15 cellular contexts compared by ENCODE assay signal in the genomic region with DNA sequence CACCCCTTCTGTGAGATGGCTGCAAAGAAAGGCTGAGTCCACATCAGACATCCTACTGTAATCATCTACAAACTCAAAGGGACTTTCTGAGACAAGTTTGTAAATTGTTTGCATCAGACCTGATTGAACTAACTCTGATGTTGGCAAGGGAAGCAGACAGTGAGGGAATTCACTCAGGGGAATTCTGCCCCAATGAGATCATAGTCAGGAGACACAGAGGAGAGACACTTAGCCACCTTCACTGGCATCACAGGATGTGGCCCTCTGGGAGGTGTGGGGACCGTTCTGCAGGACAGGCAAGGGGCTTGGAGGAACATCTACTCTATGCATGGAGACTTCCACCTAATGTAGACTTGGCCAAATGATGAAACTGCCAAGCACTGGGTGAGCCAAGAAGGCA.
A peak's percentile ranks its signal among the peaks of the same experiment; 100 is the strongest.
DNase-seq lines count a peak whose midpoint lies in the region; ATAC-seq and TF ChIP-seq lines count a peak whose summit lies in the region.
"Had no signal": no experiment of that assay in that cellular context is flagged by ENCODE, and none has a peak within 500 bp of the region (broad histone marks: within the 10 kb centered on the region; RNA-seq: fewer than 3 reads in every experiment).

No MANE protein-coding gene starts in this region.

- no TSS peak for BruUV-seq in PC-9 (replicated peaks; lab: Mats Ljungman, UMichigan)

- H2BK15ac ChIP-seq in mesenchymal stem cell (ENCODE audit: low read depth, poor library complexity, severe bottlenecking) = no peak overlapping the region

- H2AK5ac ChIP-seq in mesenchymal stem cell (ENCODE audit: low read length, severe bottlenecking) = no peak overlapping the region

- H4K8ac ChIP-seq in mesenchymal stem cell (ENCODE audit: low read length) = no peak overlapping the region

- H3K4me1 ChIP-seq in PC-9 (replicated peaks; ENCODE audit: insufficient read depth) (peaks cover 71% of the 10 kb centered on the region), mesenchymal stem cell (ENCODE audit: control insufficient read depth, insufficient read depth, low read depth, low read length) (peaks cover 11% of the 10 kb centered on the region)
- H3K4me1 ChIP-seq: gastrocnemius medialis, right atrium auricular region had no signal

- H4K20me1 ChIP-seq in PC-9 (ENCODE audit: insufficient read depth) = no peaks in the 10 kb centered on the region

- H2AFZ ChIP-seq in PC-9 (no peak overlapping the region), mesenchymal stem cell (ENCODE audit: low read depth, low read length) (no peak overlapping the region)

- H3K27ac ChIP-seq in PC-9 = no peak overlapping the region
- no peak overlapping the region for H3K27ac ChIP-seq in mesenchymal stem cell (ENCODE audit: low read length, poor library complexity, severe bottlenecking)
- H3K27ac ChIP-seq in WERI-Rb-1 = no peak overlapping the region
- H3K27ac ChIP-seq: gastrocnemius medialis, right atrium auricular region had no signal

- H3K4me2 ChIP-seq in PC-9 (0 out of 2 replicates have a peak overlapping the region, but pooled peaks have one; percentile 61), mesenchymal stem cell (ENCODE audit: low read length, poor library complexity, severe bottlenecking) (no peak overlapping the region)

- no peaks in the 10 kb centered on the region for H3K79me1 ChIP-seq in mesenchymal stem cell (replicated peaks; ENCODE audit: low read length, poor library complexity, severe bottlenecking)

- H4K91ac ChIP-seq in mesenchymal stem cell (ENCODE audit: low read length) = peak overlapping the region; percentile 3

- TF ChIP-seq CTCF in PC-9 (conservative IDR thresholded peaks at IDR 0.05) = no peak
- no peak for TF ChIP-seq CTCF in WERI-Rb-1 (IDR thresholded peaks at IDR 0.05; ENCODE audit: low read depth, low read length)

- H3K4me3 ChIP-seq in PC-9 (no peak overlapping the region), mesenchymal stem cell (ENCODE audit: insufficient read depth in 1 of 2, low read depth in 1 of 2, low read length in 2 of 2) (no peak overlapping the region), WERI-Rb-1 (ENCODE audit: low read depth, low read length) (no peak overlapping the region)
- H3K4me3 ChIP-seq: gastrocnemius medialis, right atrium auricular region had no signal

- in situ Hi-C loops in G401 (cut with HindIII; ENCODE audit: low sequenced_read_pairs) = no loop called here

- H3F3A ChIP-seq in PC-9 (ENCODE audit: insufficient read depth, low read depth) = peaks cover 32% of the 10 kb centered on the region

- H2BK120ac ChIP-seq in mesenchymal stem cell (ENCODE audit: low read depth, low read length) = no peak overlapping the region

- ATAC-seq in GM18502 (IDR thresholded peaks at IDR 0.05; ENCODE audit: poor library complexity, unreplicated experiment) = peak; percentile 44
- ATAC-seq: gastrocnemius medialis; naive thymus-derived CD4-positive, alpha-beta T cell had no signal

- CTCF ChIA-PET in PC-9 (lab: Charles Lee) = no interaction called here

- H3K36me3 ChIP-seq in PC-9 (ENCODE audit: low read depth) = no peaks in the 10 kb centered on the region
- no peaks in the 10 kb centered on the region for H3K36me3 ChIP-seq in mesenchymal stem cell (ENCODE audit: control insufficient read depth in 1 of 2, insufficient read depth in 2 of 2, low read depth in 1 of 2, low read length in 2 of 2)
- H3K36me3 ChIP-seq in WERI-Rb-1 = no peaks in the 10 kb centered on the region
- H3K36me3 ChIP-seq: gastrocnemius medialis, right atrium auricular region had no signal

- DNase-seq in H4 (ENCODE audit: low spot score) (peak; percentile 45), PC-9 (no peak), mesenchymal stem cell (peak; percentile 80), NCI-H187 treated with DMSO at 0.1 percent for 48 hours (lab: John Stamatoyannopoulos, UW) (no peak), WERI-Rb-1 (no peak), GOT3 (lab: John Stamatoyannopoulos, UW) (no peak), G401 (ENCODE audit: low spot score) (no peak)
- DNase-seq: activated CD4-positive, alpha-beta T cell treated with anti-CD3 and anti-CD28 coated beads, Interleukin-2, amount 50 U/mL, for 4 hours; gastrocnemius medialis; GDM1; naive thymus-derived CD4-positive, alpha-beta T cell; NCI-H345; OCI-M1 had no signal

- no peaks in the 10 kb centered on the region for H3K9me2 ChIP-seq in PC-9 (ENCODE audit: insufficient read depth)

- H2BK5ac ChIP-seq in mesenchymal stem cell (ENCODE audit: low read depth, low read length, poor library complexity, severe bottlenecking) = no peak overlapping the region

- H3K9ac ChIP-seq in mesenchymal stem cell (ENCODE audit: low read length) = no peak overlapping the region

- H3K9me3 ChIP-seq in PC-9 (ENCODE audit: insufficient read depth, low read depth) (no peaks in the 10 kb centered on the region), mesenchymal stem cell (ENCODE audit: control insufficient read depth, low read length) (no peaks in the 10 kb centered on the region), WERI-Rb-1 (ENCODE audit: severe bottlenecking) (no peaks in the 10 kb centered on the region)
- H3K9me3 ChIP-seq: gastrocnemius medialis, right atrium auricular region had no signal

- POLR2A ChIA-PET in PC-9 (lab: Charles Lee; ENCODE audit: unreplicated experiment) = interaction anchor here (0.6 kb wide), 1 partner anchor 234 kb away, joined by 5 read pairs; no protein-coding TSS in a partner anchor

- WGBS in mesenchymal stem cell = 75% methylated on average over 1 of the region's 1 CpG

- no peak overlapping the region for H3K23ac ChIP-seq in mesenchymal stem cell (ENCODE audit: low read length in 2 of 2)

- peak overlapping the region in 1 of 2 experiments; percentile 38 for H3K4ac ChIP-seq in mesenchymal stem cell (ENCODE audit: low read depth in 1 of 2, low read length in 2 of 2)

- peak overlapping the region in 1 of 2 experiments; percentile 49 for H2BK12ac ChIP-seq in mesenchymal stem cell (ENCODE audit: low read length in 2 of 2)

- no peak overlapping the region for H3K18ac ChIP-seq in mesenchymal stem cell (ENCODE audit: low read depth in 1 of 2, low read length in 2 of 2)

- H3K14ac ChIP-seq in mesenchymal stem cell (ENCODE audit: low read length in 2 of 2) = no peak overlapping the region

- H3K79me2 ChIP-seq in PC-9 (ENCODE audit: low read depth) = peaks cover 16% of the 10 kb centered on the region; the same call in 1 of the 2 replicates

- intact Hi-C loops in PC-9 (cut with micrococcal nuclease; ENCODE audit: unreplicated experiment) = loop anchor here (10.0 kb wide), 1 partner anchor 322 kb away; a partner anchor contains a TSS

- H3K27me3 ChIP-seq in PC-9 (ENCODE audit: insufficient read depth, low read depth) (no peaks in the 10 kb centered on the region), mesenchymal stem cell (ENCODE audit: control insufficient read depth in 1 of 2, insufficient read depth in 1 of 2, low read length in 2 of 2) (peaks cover 0 to 8% of the 10 kb centered on the region in 2 experiments), WERI-Rb-1 (ENCODE audit: insufficient read depth, low read depth, severe bottlenecking) (no peaks in the 10 kb centered on the region)
- H3K27me3 ChIP-seq: gastrocnemius medialis, right atrium auricular region had no signal

Comparison
In these comparisons a context has a peak if more than half of its experiments do, and no peak if none do; other contexts are left out.
1. DNase-seq: peak in H4 (single experiment) and mesenchymal stem cell (single experiment); none in PC-9 (0 of 2), NCI-H187 treated with DMSO at 0.1 percent for 48 hours (single experiment), WERI-Rb-1 (single experiment), GOT3 (single experiment) and G401 (single experiment).